Comparison of ENCODE assay signal across 19 cellular contexts in the genomic region with DNA sequence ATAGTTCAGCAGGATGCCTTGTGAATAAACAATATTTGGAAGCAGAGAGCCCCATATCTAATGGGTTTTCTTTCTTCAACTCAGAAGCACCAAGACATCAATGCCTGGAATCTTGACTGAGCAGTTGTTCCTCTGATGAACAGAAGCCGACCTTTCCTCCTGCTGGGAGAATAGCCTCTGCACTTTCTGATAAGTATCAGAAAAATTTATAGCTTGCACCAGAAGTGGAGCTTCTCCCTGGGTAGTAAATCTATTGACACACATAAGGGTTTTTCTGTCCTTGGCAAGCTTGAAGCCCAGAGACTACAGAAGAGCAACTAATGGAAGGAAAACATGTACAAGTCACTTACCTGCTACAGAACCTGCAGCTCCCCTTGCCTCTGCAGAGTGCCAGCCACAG. TPM values are rescaled to one million over a fixed set of nuclear protein-coding genes. Genes with fewer than 3 reads are reported as not detected.
A peak's percentile ranks its signal among the peaks of the same experiment; 100 is the strongest.
DNase-seq lines count a peak whose midpoint lies in the region; ATAC-seq and TF ChIP-seq lines count a peak whose summit lies in the region.
"Had no signal": no experiment of that assay in that cellular context is flagged by ENCODE, and none has a peak within 500 bp of the region (broad histone marks: within the 10 kb centered on the region; RNA-seq: fewer than 3 reads in every experiment).

No MANE protein-coding gene starts in this region.

- H2BK120ac ChIP-seq in trophoblast cell (ENCODE audit: insufficient read depth, low read length, poor library complexity) = no peak overlapping the region

- no CpG with 5 or more reads among the region's 1 CpG for WGBS in trophoblast cell (ENCODE audit: extremely low coverage, insufficient coverage, insufficient read length)

- H3K18ac ChIP-seq in trophoblast cell (ENCODE audit: low read length) = no peak overlapping the region

- H2AK5ac ChIP-seq in trophoblast cell (ENCODE audit: low read length) = no peak overlapping the region

- no peaks in the 10 kb centered on the region for H3K79me2 ChIP-seq in trophoblast cell (ENCODE audit: control insufficient read depth, insufficient read depth, low read length, poor library complexity)

- H3K4me1 ChIP-seq in trophoblast cell (ENCODE audit: control insufficient read depth in 1 of 2, insufficient read depth in 2 of 2, low read length in 2 of 2) = peaks cover 0 to 4% of the 10 kb centered on the region in 2 experiments
- H3K4me1 ChIP-seq: Caco-2 had no signal

- H4K8ac ChIP-seq in trophoblast cell (ENCODE audit: low read depth, low read length) = no peak overlapping the region

- no peak overlapping the region for H2BK12ac ChIP-seq in trophoblast cell (ENCODE audit: low read length)

- no peak overlapping the region for H3K4ac ChIP-seq in trophoblast cell (ENCODE audit: low read depth, low read length)

- no peaks in the 10 kb centered on the region for H3K9me3 ChIP-seq in trophoblast cell (ENCODE audit: insufficient read depth, low read depth, low read length)
- H3K9me3 ChIP-seq: Caco-2 had no signal

- H4K12ac ChIP-seq in trophoblast cell (ENCODE audit: low read depth, low read length) = no peak overlapping the region

- H3K79me1 ChIP-seq in trophoblast cell (ENCODE audit: low read length) = no peaks in the 10 kb centered on the region

- H2AFZ ChIP-seq in trophoblast cell (ENCODE audit: insufficient read depth, low read length, poor library complexity) = no peak overlapping the region

- no peak overlapping the region for H3K27ac ChIP-seq in trophoblast cell (ENCODE audit: low read depth, low read length)

- ATAC-seq in GM18858 (IDR thresholded peaks at IDR 0.05; ENCODE audit: unreplicated experiment) (peak; percentile 7), HG02938 (IDR thresholded peaks at IDR 0.05; ENCODE audit: unreplicated experiment) (no peak)

- no peak overlapping the region for H3K23ac ChIP-seq in trophoblast cell (ENCODE audit: low read length)

- DNase-seq in HEK293T (ENCODE audit: extremely low spot score) (peak; percentile 11), SK-N-DZ (ENCODE audit: low spot score) (peak; percentile 90), trophoblast cell (peak; percentile 15 to 76), dermis blood vessel endothelial cell (no peak), NOMO-1 (lab: John Stamatoyannopoulos, UW; ENCODE audit: unreplicated experiment in 2 of 2) (no peak)
- DNase-seq: ACHN, AML-193, Caco-2, DMS53, HFFc6, NCI-H1436 treated with DMSO at 0.1 percent for 48 hours, NCI-H2029 treated with DMSO at 0.1 percent for 48 hours, NCI-H510A, NCI-H82, RPMI8226, SIG-M5 had no signal

- no peak overlapping the region for H3K9ac ChIP-seq in trophoblast cell (ENCODE audit: low read length)

- H2BK5ac ChIP-seq in trophoblast cell (ENCODE audit: low read depth, low read length, poor library complexity) = no peak overlapping the region

- no peak overlapping the region for H4K91ac ChIP-seq in trophoblast cell (ENCODE audit: low read depth, low read length)

- H3K4me3 ChIP-seq in trophoblast cell (ENCODE audit: low read depth, low read length) = no peak overlapping the region

- no peak overlapping the region for H3K14ac ChIP-seq in trophoblast cell (ENCODE audit: low read length)

- POLR2A ChIA-PET in HEK293T (lab: Yijun Ruan, JAX) = no interaction called here

- no peaks in the 10 kb centered on the region for H3K27me3 ChIP-seq in trophoblast cell (ENCODE audit: insufficient read depth, low read length)

- CTCF ChIA-PET in HEK293T (lab: Yijun Ruan, JAX) = interaction anchor here (0.6 kb wide), 1 partner anchor 254 kb away, joined by 3 read pairs; no protein-coding TSS in a partner anchor

- H3K36me3 ChIP-seq in trophoblast cell (ENCODE audit: control insufficient read depth in 1 of 2, insufficient read depth in 2 of 2, low read length in 2 of 2) = no peaks in the 10 kb centered on the region

- no peak overlapping the region for H3K4me2 ChIP-seq in trophoblast cell (ENCODE audit: low read length)

TF ChIP-seq in HEK293T, 16 proteins besides CTCF, POLR2A, EP300 and RAD21:
- no peak for TF ChIP-seq ARNT (IDR thresholded peaks at IDR 0.05)
- no peak for TF ChIP-seq FOXA1 (IDR thresholded peaks at IDR 0.05)
- TF ChIP-seq ZNF384 (IDR thresholded peaks at IDR 0.05) = no peak
- no peak for TF ChIP-seq FOXK2 (IDR thresholded peaks at IDR 0.05)
- no peak for TF ChIP-seq SUZ12 (IDR thresholded peaks at IDR 0.05)
- TF ChIP-seq LEF1 (IDR thresholded peaks at IDR 0.05; ENCODE audit: borderline replicate concordance) = no peak
- no peak for TF ChIP-seq TARDBP (IDR thresholded peaks at IDR 0.05)
- TF ChIP-seq BHLHE40 (IDR thresholded peaks at IDR 0.05; ENCODE audit: borderline replicate concordance) = no peak
- no peak for TF ChIP-seq ELF4 (IDR thresholded peaks at IDR 0.05)
- no peak for TF ChIP-seq FOXM1 (IDR thresholded peaks at IDR 0.05; ENCODE audit: borderline replicate concordance)
- TF ChIP-seq, protein P1, sequence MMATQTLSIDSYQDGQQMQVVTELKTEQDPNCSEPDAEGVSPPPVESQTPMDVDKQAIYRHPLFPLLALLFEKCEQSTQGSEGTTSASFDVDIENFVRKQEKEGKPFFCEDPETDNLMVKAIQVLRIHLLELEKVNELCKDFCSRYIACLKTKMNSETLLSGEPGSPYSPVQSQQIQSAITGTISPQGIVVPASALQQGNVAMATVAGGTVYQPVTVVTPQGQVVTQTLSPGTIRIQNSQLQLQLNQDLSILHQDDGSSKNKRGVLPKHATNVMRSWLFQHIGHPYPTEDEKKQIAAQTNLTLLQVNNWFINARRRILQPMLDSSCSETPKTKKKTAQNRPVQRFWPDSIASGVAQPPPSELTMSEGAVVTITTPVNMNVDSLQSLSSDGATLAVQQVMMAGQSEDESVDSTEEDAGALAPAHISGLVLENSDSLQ (IDR thresholded peaks at IDR 0.05) = no peak

RNA-seq across cellular contexts. Expression of a gene that starts 36.8 kb away (rescaled TPM):
- polyA plus RNA-seq in SK-N-DZ (2014; cell fraction: cytosol; rRNA removed) = 15.0 and 15.8 TPM in 2 replicates
- 26.2 and 27.6 TPM in 2 replicates for polyA plus RNA-seq in SK-N-DZ (2014; cell fraction: nucleus; rRNA removed)
- 0.10 and 0.12 TPM in 2 replicates for polyA plus RNA-seq in trophoblast cell (2013)
- total RNA-seq in dermis blood vessel endothelial cell = 0.05 and 0.34 TPM in 2 replicates
- total RNA-seq: Caco-2, OCI-LY7 had no signal

Comparison
In these comparisons a context has a peak if more than half of its experiments do, and no peak if none do; other contexts are left out.
1. DNase-seq: peak in HEK293T (single experiment), SK-N-DZ (single experiment) and trophoblast cell (2 of 2); none in dermis blood vessel endothelial cell (single experiment) and NOMO-1 (0 of 2).